In genomic region chrX:13372203-13372980, GRCh38 we compare ENCODE assay signal across 19 cellular contexts. TPM values are rescaled to one million over a fixed set of nuclear protein-coding genes. Genes with fewer than 3 reads are reported as not detected.
DNase-seq lines count a peak whose midpoint lies in the region; ATAC-seq and TF ChIP-seq lines count a peak whose summit lies in the region.
"Had no signal": no experiment of that assay in that cellular context is flagged by ENCODE, and none has a peak within 500 bp of the region (broad histone marks: within the 10 kb centered on the region; RNA-seq: fewer than 3 reads in every experiment).

No MANE protein-coding gene starts in this region.

- no peaks in the 10 kb centered on the region for H4K20me1 ChIP-seq in mammary epithelial cell (ENCODE audit: insufficient read depth, low read length)

- H3K9me3 ChIP-seq in mammary epithelial cell (replicated peaks; ENCODE audit: insufficient read depth, low read length), result no peaks in the 10 kb centered on the region
- H3K9me3 ChIP-seq in breast epithelium, result no peaks in the 10 kb centered on the region
- no peaks in the 10 kb centered on the region for H3K9me3 ChIP-seq in tibial nerve
- H3K9me3 ChIP-seq: BE2C, Caco-2 had no signal

- POLR2A ChIA-PET in RWPE1 (lab: Yijun Ruan, JAX; ENCODE audit: low non-redundant PET), result no interaction called here

- H2AFZ ChIP-seq in mammary epithelial cell (ENCODE audit: low read depth, low read length), result no peak overlapping the region

- DNase-seq in mammary epithelial cell (peak; percentile 67), breast epithelium (ENCODE audit: low spot score in 2 of 2) (no peak), choroid plexus epithelial cell (ENCODE audit: low read depth) (peak; percentile 10), iris pigment epithelial cell (ENCODE audit: low read depth) (peak; percentile 26), NCI-H1930 (lab: John Stamatoyannopoulos, UW) (no peak), RWPE1 (ENCODE audit: low spot score) (no peak), tibial nerve (ENCODE audit: low spot score in 2 of 2) (no peak)
- DNase-seq in stimulated activated naive B cell treated with anti-CD40 and anti-IgM and Interleukin-4, amounts not matched to agents 10 μg/mL and 1 μg/mL and 100 μg/mL, for 72 hours, result no peak
- DNase-seq: BE2C; Caco-2; CD4-positive, alpha-beta T cell; GOT3; NCI-H1092 treated with DMSO at 0.1 percent for 48 hours; NCI-H2081; NCI-H446 treated with DMSO at 0.1 percent for 48 hours; Right ventricle myocardium superior had no signal

- H3K36me3 Mint-ChIP-seq in stimulated activated naive B cell treated with anti-CD40 and anti-IgM and Interleukin-4, amounts not matched to agents 10 μg/mL and 1 μg/mL and 100 μg/mL, for 72 hours, result no peaks in the 10 kb centered on the region

- H3K4me1 Mint-ChIP-seq in stimulated activated naive B cell treated with anti-CD40 and anti-IgM and Interleukin-4, amounts not matched to agents 10 μg/mL and 1 μg/mL and 100 μg/mL, for 72 hours, result peaks cover 15 to 25% of the 10 kb centered on the region in 2 donors

- peak overlapping the region in 1 of 2 donors; percentile 16 for H3K4me3 Mint-ChIP-seq in stimulated activated naive B cell treated with anti-CD40 and anti-IgM and Interleukin-4, amounts not matched to agents 10 μg/mL and 1 μg/mL and 100 μg/mL, for 72 hours
- H3K4me3 Mint-ChIP-seq: CD4-positive, alpha-beta T cell had no signal

- no peaks in the 10 kb centered on the region for H3K36me3 ChIP-seq in mammary epithelial cell (ENCODE audit: insufficient read depth, low read length)
- no peaks in the 10 kb centered on the region for H3K36me3 ChIP-seq in breast epithelium
- no peaks in the 10 kb centered on the region for H3K36me3 ChIP-seq in tibial nerve
- H3K36me3 ChIP-seq: BE2C had no signal

- ATAC-seq in stimulated activated naive B cell treated with anti-CD40 and anti-IgM and Interleukin-4, amounts not matched to agents 10 μg/mL and 1 μg/mL and 100 μg/mL, for 72 hours (replicated peaks), result peak; percentile 71 to 79
- ATAC-seq: HCT116, K562 had no signal

- H3K27ac ChIP-seq in mammary epithelial cell (ENCODE audit: insufficient read depth, low read depth, low read length), result peak overlapping the region; percentile 56
- no peak overlapping the region for H3K27ac ChIP-seq in breast epithelium
- H3K27ac ChIP-seq in RWPE1, result no peak overlapping the region
- no peak overlapping the region for H3K27ac ChIP-seq in tibial nerve

- in situ Hi-C loops in mammary epithelial cell (cut with MboI; ENCODE audit: low sequenced_read_pairs in 2 of 2), result no loop called here

- no peaks in the 10 kb centered on the region for H3K79me2 ChIP-seq in mammary epithelial cell (ENCODE audit: insufficient read depth, low read length)

- TF ChIP-seq POLR2A in breast epithelium (IDR thresholded peaks at IDR 0.05), result no peak
- TF ChIP-seq POLR2A in tibial nerve (IDR thresholded peaks at IDR 0.05), result no peak

- dilution Hi-C loops in mammary epithelial cell (cut with HindIII; ENCODE audit: low sequenced_read_pairs), result no loop called here

- H3K4me1 ChIP-seq in mammary epithelial cell (ENCODE audit: insufficient read depth, low read length) (peaks cover 38% of the 10 kb centered on the region), breast epithelium (no peaks in the 10 kb centered on the region), tibial nerve (peaks cover 0 to 11% (median 0%) of the 10 kb centered on the region in 4 donors)
- H3K4me1 ChIP-seq: BE2C, Caco-2 had no signal

- no TSS peak for BruUV-seq in mammary epithelial cell (replicated peaks; lab: Mats Ljungman, UMichigan)

- TF ChIP-seq EP300 in tibial nerve (IDR thresholded peaks at IDR 0.05), result no peak

- peaks cover 0 to 7% of the 10 kb centered on the region in 2 donors for H3K27me3 Mint-ChIP-seq in stimulated activated naive B cell treated with anti-CD40 and anti-IgM and Interleukin-4, amounts not matched to agents 10 μg/mL and 1 μg/mL and 100 μg/mL, for 72 hours
- H3K27me3 Mint-ChIP-seq: CD4-positive, alpha-beta T cell had no signal

- TF ChIP-seq CTCF in mammary epithelial cell (conservative IDR thresholded peaks at IDR 0.05 in 1 of 2, IDR thresholded peaks at IDR 0.05 in 1 of 2; ENCODE audit: extremely low read depth in 1 of 2, insufficient read depth in 1 of 2, low read depth in 1 of 2, low read length in 2 of 2) (no peak), breast epithelium (IDR thresholded peaks at IDR 0.05) (no peak), choroid plexus epithelial cell (conservative IDR thresholded peaks at IDR 0.05; ENCODE audit: low read depth, low read length) (no peak), RWPE1 (conservative IDR thresholded peaks at IDR 0.05; ENCODE audit: low read depth) (no peak), tibial nerve (IDR thresholded peaks at IDR 0.05) (no peak)

- H3K9ac ChIP-seq in mammary epithelial cell (ENCODE audit: insufficient read depth, low read length), result no peak overlapping the region

- H3K27ac Mint-ChIP-seq in stimulated activated naive B cell treated with anti-CD40 and anti-IgM and Interleukin-4, amounts not matched to agents 10 μg/mL and 1 μg/mL and 100 μg/mL, for 72 hours, result peak overlapping the region; percentile 77
- H3K27ac Mint-ChIP-seq: CD4-positive, alpha-beta T cell had no signal

- no peak overlapping the region for H3K4me2 ChIP-seq in mammary epithelial cell (ENCODE audit: insufficient read depth, low read depth, low read length)

- no peak overlapping the region for H3K4me3 ChIP-seq in mammary epithelial cell (replicated peaks in 1 of 3; ENCODE audit: insufficient read depth in 1 of 3, low read depth in 2 of 3, low read length in 3 of 3)
- no peak overlapping the region for H3K4me3 ChIP-seq in breast epithelium
- H3K4me3 ChIP-seq in choroid plexus epithelial cell (ENCODE audit: low read depth, low read length), result no peak overlapping the region
- no peak overlapping the region for H3K4me3 ChIP-seq in tibial nerve
- H3K4me3 ChIP-seq: K562 had no signal

- CTCF ChIA-PET in mammary epithelial cell (lab: Charles Lee; ENCODE audit: low non-redundant PET), result interaction anchor here (1.4 kb wide), 1 partner anchor 425 kb away, joined by 6 read pairs; no protein-coding TSS in a partner anchor
- CTCF ChIA-PET in RWPE1 (lab: Yijun Ruan, JAX), result interaction anchor here (0.6 kb wide), 1 partner anchor 9 kb away, joined by 3 read pairs; no protein-coding TSS in a partner anchor

- intact Hi-C loops in mammary epithelial cell (cut with micrococcal nuclease), result no loop called here
- intact Hi-C loops in breast epithelium (cut with DNase I; ENCODE audit: low total_unique reads), result no loop called here

- WGBS in mammary epithelial cell (ENCODE audit: low coverage, missing lambda C conversion rate), result 90% methylated on average over 2 of the region's 2 CpGs
- WGBS in tibial nerve, 2 donors, result 82 to 100% methylated on average over 2 of the region's 2 CpGs

- H3K9me3 Mint-ChIP-seq in stimulated activated naive B cell treated with anti-CD40 and anti-IgM and Interleukin-4, amounts not matched to agents 10 μg/mL and 1 μg/mL and 100 μg/mL, for 72 hours, result peaks cover 0 to 5% of the 10 kb centered on the region in 2 donors
- H3K9me3 Mint-ChIP-seq: CD4-positive, alpha-beta T cell had no signal

- H3K27me3 ChIP-seq in mammary epithelial cell (ENCODE audit: insufficient read depth, low read length), result no peaks in the 10 kb centered on the region
- H3K27me3 ChIP-seq in breast epithelium, result peaks cover 0 to 35% of the 10 kb centered on the region in 2 donors
- no peaks in the 10 kb centered on the region for H3K27me3 ChIP-seq in tibial nerve
- H3K27me3 ChIP-seq: BE2C had no signal

RNA-seq across cellular contexts. Expression of gene ATXN3L, which starts 52.5 kb away (rescaled TPM):
- not detected for total RNA-seq in mammary epithelial cell
- polyA plus RNA-seq in mammary epithelial cell, result not detected
- not detected for polyA minus RNA-seq in mammary epithelial cell
- total RNA-seq in breast epithelium, result not detected
- not detected for total RNA-seq in tibial nerve
- total RNA-seq: A172; Caco-2; CD4-positive, alpha-beta T cell; K562; Right ventricle myocardium superior had no signal

Comparison
In these comparisons a context has a peak if more than half of its experiments do, and no peak if none do; other contexts are left out.
1. DNase-seq: peak in mammary epithelial cell (single experiment), choroid plexus epithelial cell (single experiment) and iris pigment epithelial cell (single experiment); none in breast epithelium (0 of 2), stimulated activated naive B cell treated with anti-CD40 and anti-IgM and Interleukin-4, amounts not matched to agents 10 μg/mL and 1 μg/mL and 100 μg/mL, for 72 hours (single experiment), NCI-H1930 (0 of 2), RWPE1 (single experiment) and tibial nerve (0 of 2).